ENCODE assay signal across 17 cellular contexts in genomic region chr14:70954068-70954467, GRCh38.
"Had no signal": no experiment of that assay in that cellular context is flagged by ENCODE, and none has a peak within 500 bp of the region (broad histone marks: within the 10 kb centered on the region; RNA-seq: fewer than 3 reads in every experiment).

No MANE protein-coding gene starts in this region.

- ATAC-seq: right lobe of liver had no signal

- H3K36me3 ChIP-seq: colonic mucosa, right lobe of liver had no signal

- H3K4me3 ChIP-seq: colonic mucosa, right lobe of liver, tibial nerve had no signal

- H3K27me3 ChIP-seq: colonic mucosa, neutrophil, right lobe of liver, tibial nerve had no signal

- H3K9me3 ChIP-seq: colonic mucosa, neutrophil, right lobe of liver, tibial nerve had no signal

- H3K9me3 Mint-ChIP-seq: activated T-helper 1 cell treated with anti-CD3 and anti-CD28 coated beads, Interleukin-12 subunit alpha, Interleukin-12 subunit beta, Interleukin-2, Interleukin-4 antibody, amounts not matched to agents 30 ng/mL and 10 ng/mL and 1 ng/mL, durations not matched to agents 14 hours and 24 hours and 36 hours had no signal

- DNase-seq: activated CD4-positive, alpha-beta T cell treated with anti-CD3 and anti-CD28 coated beads, Interleukin-2, amount 10 ng/mL, durations not matched to agents 7 days and 5 days; activated CD4-positive, CD25-positive, alpha-beta regulatory T cell treated with anti-CD3 and anti-CD28 coated beads, Interleukin-2, amount 50 U/mL, for 72 hours; activated gamma-delta T cell; activated naive CD4-positive, alpha-beta T cell treated with anti-CD3 and anti-CD28 coated beads, Interleukin-2, amount 50 U/mL, for 16 hours; activated T-cell treated with anti-CD3 and anti-CD28 coated beads for 4 hours; anterior cingulate cortex; cerebellar nuclear complex; colonic mucosa; effector memory CD4-positive, alpha-beta T cell; right lobe of liver; stimulated activated CD4-positive, alpha-beta T cell treated with anti-CD3 and anti-CD28 coated beads, Interleukin-2, amount 100 ng/mL, for 48 hours; stimulated activated naive CD4-positive, alpha-beta T cell treated with Interleukin-2 at 50 U/mL for 16 hours; T1000 had no signal

- H3K4me3 Mint-ChIP-seq: activated CD4-positive, alpha-beta T cell treated with anti-CD3 and anti-CD28 coated beads, Interleukin-2, amount 10 ng/mL, durations not matched to agents 7 days and 5 days; activated T-helper 1 cell treated with anti-CD3 and anti-CD28 coated beads, Interleukin-12 subunit alpha, Interleukin-12 subunit beta, Interleukin-2, Interleukin-4 antibody, amounts not matched to agents 30 ng/mL and 10 ng/mL and 1 ng/mL, durations not matched to agents 14 hours and 24 hours and 36 hours; nephron had no signal

- H3K27ac ChIP-seq: colonic mucosa, neutrophil, right lobe of liver, tibial nerve had no signal

- H3K27me3 Mint-ChIP-seq: activated CD4-positive, alpha-beta T cell treated with anti-CD3 and anti-CD28 coated beads, Interleukin-2, amount 10 ng/mL, durations not matched to agents 7 days and 5 days had no signal

- H3K27ac Mint-ChIP-seq: activated T-helper 1 cell treated with anti-CD3 and anti-CD28 coated beads, Interleukin-12 subunit alpha, Interleukin-12 subunit beta, Interleukin-2, Interleukin-4 antibody, amounts not matched to agents 30 ng/mL and 10 ng/mL and 1 ng/mL, durations not matched to agents 14 hours and 24 hours and 36 hours had no signal
